ENCODE assay signal across 1 cellular context in the genomic region with DNA sequence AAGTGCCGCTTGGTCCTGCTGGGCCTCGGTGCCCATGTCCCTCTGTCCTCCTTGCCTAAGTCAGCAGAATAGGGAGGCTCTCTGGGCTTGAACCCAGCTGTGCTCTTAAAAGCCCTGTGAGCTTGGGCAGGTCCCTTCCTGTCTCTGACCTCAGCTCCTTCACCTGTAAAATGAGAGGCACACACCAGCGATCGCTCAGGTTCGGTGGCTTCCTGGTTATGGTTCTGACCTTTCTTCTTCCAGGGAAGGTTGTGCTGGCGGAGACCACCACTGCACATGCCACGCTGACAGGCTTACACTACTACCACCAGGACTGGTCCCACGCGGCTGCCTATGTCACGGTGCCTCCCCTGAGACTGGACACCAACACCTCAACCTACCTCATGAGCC.
A peak's percentile ranks its signal among the peaks of the same experiment; 100 is the strongest.
TF ChIP-seq lines count a peak whose summit lies in the region.

No MANE protein-coding gene starts in this region.

TF ChIP-seq in HepG2, 621 proteins besides CTCF, POLR2A, EP300 and RAD21:
- TF ChIP-seq CHCHD3 (CRISPR knock-in tag; IDR thresholded peaks at IDR 0.05) (0 out of 2 replicates have a peak, but pooled peaks have one; percentile 20), SNAPC2 (CRISPR knock-in tag; IDR thresholded peaks at IDR 0.05) (no peak)
